In genomic region chr2:28598484-28598883, GRCh38 we compare ENCODE assay signal across 16 cellular contexts.
DNase-seq lines count a peak whose midpoint lies in the region; ATAC-seq and TF ChIP-seq lines count a peak whose summit lies in the region.
"Had no signal": no experiment of that assay in that cellular context is flagged by ENCODE, and none has a peak within 500 bp of the region (broad histone marks: within the 10 kb centered on the region; RNA-seq: fewer than 3 reads in every experiment).

No MANE protein-coding gene starts in this region.

- H3K23ac ChIP-seq in IMR-90 (ENCODE audit: low read depth, low read length), result no peak overlapping the region

- peaks cover 5% of the 10 kb centered on the region for H3K9me1 ChIP-seq in IMR-90 (ENCODE audit: insufficient read depth, low read length)

- ATAC-seq in CD4-positive, CD25-positive, alpha-beta regulatory T cell (ENCODE audit: low read depth in 2 of 2), result no peak
- ATAC-seq in IMR-90 (ENCODE audit: low read depth) (no peak), GM18868 (IDR thresholded peaks at IDR 0.05; ENCODE audit: unreplicated experiment) (no peak)

- H4K5ac ChIP-seq in IMR-90 (ENCODE audit: low read depth, low read length), result no peak overlapping the region

- CTCF ChIA-PET in IMR-90 (lab: Yijun Ruan, JAX), result interaction anchor here (1.1 kb wide), 1 partner anchor 32 kb away, joined by 4 read pairs; no protein-coding TSS in a partner anchor

- H3K56ac ChIP-seq in IMR-90 (ENCODE audit: extremely low read depth, insufficient read depth, low read length), result no peak overlapping the region

- no peak overlapping the region for H2BK5ac ChIP-seq in IMR-90 (ENCODE audit: low read depth, low read length, poor library complexity, severe bottlenecking)

- peak overlapping the region; percentile 53; the same call in 1 of the 2 replicates for H2BK20ac ChIP-seq in IMR-90 (ENCODE audit: low read depth, low read length)

- TF ChIP-seq CTCF in IMR-90 (conservative IDR thresholded peaks at IDR 0.05; ENCODE audit: low read depth, low read length) (no peak), esophagus muscularis mucosa (IDR thresholded peaks at IDR 0.05) (no peak), spleen (IDR thresholded peaks at IDR 0.05 in 8 of 11, conservative IDR thresholded peaks at IDR 0.05 in 3 of 11) (no peak)

- no peak overlapping the region for H3K4ac ChIP-seq in IMR-90 (ENCODE audit: low read depth, low read length)

- in situ Hi-C loops in IMR-90 (cut with MboI; ENCODE audit: low sequenced_read_pairs), result loop anchor here (25.0 kb wide), 1 partner anchor 314 kb away; no protein-coding TSS in a partner anchor

- no peaks in the 10 kb centered on the region for H3K27me3 Mint-ChIP-seq in CD4-positive, CD25-positive, alpha-beta regulatory T cell
- H3K27me3 Mint-ChIP-seq: IgD-negative memory B cell had no signal

- no peak overlapping the region for H3K18ac ChIP-seq in IMR-90 (ENCODE audit: low read depth, low read length)

- DNase-seq in CD4-positive, CD25-positive, alpha-beta regulatory T cell, result no peak
- DNase-seq in IMR-90 (no peak), esophagus muscularis mucosa (ENCODE audit: extremely low spot score) (no peak), spleen (peak; percentile 36), NAMALWA (ENCODE audit: low spot score) (no peak)
- DNase-seq in activated CD8-positive, alpha-beta memory T cell treated with anti-CD3 and anti-CD28 coated beads for 24 hours, result no peak
- DNase-seq: GM23248, NCI-H1105 treated with DMSO at 0.1 percent for 48 hours, NCI-H1694 treated with DMSO at 0.1 percent for 48 hours, NCI-H2107, NCI-H2227 treated with DMSO at 0.1 percent for 48 hours, NCI-H524 treated with DMSO at 0.1 percent for 48 hours, Peyer's patch, SHP77 treated with DMSO at 0.1 percent for 48 hours had no signal

- H4K91ac ChIP-seq in IMR-90 (ENCODE audit: insufficient read depth, low read depth, low read length), result no peak overlapping the region

- no peak overlapping the region for H3K9ac ChIP-seq in IMR-90 (ENCODE audit: low read depth, low read length)
- H3K9ac ChIP-seq: GM23248 had no signal

- H4K20me1 ChIP-seq in IMR-90 (ENCODE audit: insufficient read depth, low read length), result no peaks in the 10 kb centered on the region

- H3K4me3 ChIP-seq in CD4-positive, CD25-positive, alpha-beta regulatory T cell (ENCODE audit: low read depth, low read length), result no peak overlapping the region
- H3K4me3 ChIP-seq in IMR-90 (ENCODE audit: insufficient read depth, low read depth, low read length), result no peak overlapping the region
- H3K4me3 ChIP-seq in esophagus muscularis mucosa, result no peak overlapping the region
- H3K4me3 ChIP-seq in spleen, result no peak overlapping the region
- H3K4me3 ChIP-seq: GM23248, Peyer's patch had no signal

- 100% methylated on average over 2 of the region's 7 CpGs; no CpG with 5 or more reads in 1 of the 2 experiments for WGBS in IMR-90 (ENCODE audit: extremely low coverage in 2 of 2, insufficient read length in 1 of 2), 2 experiments
- WGBS in esophagus muscularis mucosa, result 62% methylated on average over 7 of the region's 7 CpGs
- WGBS in spleen, 5 donors, result 85 to 96% (median 93%) methylated on average over 7 of the region's 7 CpGs

- H3K36me3 Mint-ChIP-seq in CD4-positive, CD25-positive, alpha-beta regulatory T cell, result no peaks in the 10 kb centered on the region

- TF ChIP-seq EP300 in esophagus muscularis mucosa (IDR thresholded peaks at IDR 0.05), result peak; percentile 50

- H3K14ac ChIP-seq in IMR-90 (replicated peaks; ENCODE audit: low read depth, low read length), result no peak overlapping the region

- no TSS peak for BruUV-seq in IMR-90 (replicated peaks; lab: Mats Ljungman, UMichigan)

- no peak overlapping the region for H2BK120ac ChIP-seq in IMR-90 (ENCODE audit: low read depth, low read length)

- POLR2A ChIA-PET in IMR-90 (lab: Charles Lee; ENCODE audit: unreplicated experiment), result no interaction called here

- no peak overlapping the region for H3K4me2 ChIP-seq in IMR-90 (ENCODE audit: low read depth, low read length)

- H3K27ac ChIP-seq in CD4-positive, CD25-positive, alpha-beta regulatory T cell (ENCODE audit: insufficient read depth, low read length, poor library complexity, severe bottlenecking), result no peak overlapping the region
- H3K27ac ChIP-seq in IMR-90 (ENCODE audit: insufficient read depth, low read length), result no peak overlapping the region
- peak overlapping the region; percentile 85 to 94 (median 92) for H3K27ac ChIP-seq in esophagus muscularis mucosa (replicated peaks in 1 of 4)
- H3K27ac ChIP-seq in spleen, result no peak overlapping the region
- H3K27ac ChIP-seq: GM23248, Peyer's patch had no signal

- peaks cover 10 to 26% (median 18%) of the 10 kb centered on the region in 4 donors for H3K4me1 Mint-ChIP-seq in CD4-positive, CD25-positive, alpha-beta regulatory T cell

- dilution Hi-C loops in IMR-90 (cut with HindIII; ENCODE audit: low sequenced_read_pairs, unreplicated experiment), result no loop called here

- no peak overlapping the region for H3K4me3 Mint-ChIP-seq in CD4-positive, CD25-positive, alpha-beta regulatory T cell
- H3K4me3 Mint-ChIP-seq: IgD-negative memory B cell had no signal

- H3K27ac Mint-ChIP-seq in CD4-positive, CD25-positive, alpha-beta regulatory T cell, result peak overlapping the region in 2 of 3 donors; percentile 65 to 85

- no peak for TF ChIP-seq RAD21 in IMR-90 (IDR thresholded peaks at IDR 0.05; ENCODE audit: low read length)

- TF ChIP-seq POLR2A in IMR-90 (IDR thresholded peaks at IDR 0.05; ENCODE audit: low read depth, low read length) (no peak), esophagus muscularis mucosa (IDR thresholded peaks at IDR 0.05; ENCODE audit: low read depth) (no peak), spleen (IDR thresholded peaks at IDR 0.05) (no peak)

- no peaks in the 10 kb centered on the region for H3K9me3 ChIP-seq in CD4-positive, CD25-positive, alpha-beta regulatory T cell (ENCODE audit: control insufficient read depth in 2 of 2, low read length in 2 of 2)
- H3K9me3 ChIP-seq in IMR-90 (ENCODE audit: control insufficient read depth, insufficient read depth, low read length) (no peaks in the 10 kb centered on the region), esophagus muscularis mucosa (no peaks in the 10 kb centered on the region), spleen (no peaks in the 10 kb centered on the region)
- H3K9me3 ChIP-seq: Peyer's patch had no signal

- peak overlapping the region; percentile 92; the same call in 2 of the 3 replicates for H2BK15ac ChIP-seq in IMR-90 (ENCODE audit: low read depth, low read length)

- peaks cover 16% of the 10 kb centered on the region for H3K4me1 ChIP-seq in CD4-positive, CD25-positive, alpha-beta regulatory T cell (ENCODE audit: control insufficient read depth, insufficient read depth, low read length, poor library complexity, severe bottlenecking)
- peaks cover 5% of the 10 kb centered on the region for H3K4me1 ChIP-seq in IMR-90 (ENCODE audit: control insufficient read depth, insufficient read depth, low read length)
- H3K4me1 ChIP-seq in esophagus muscularis mucosa, result peaks cover 34 to 64% (median 60%) of the 10 kb centered on the region in 4 donors
- H3K4me1 ChIP-seq in spleen, result peaks cover 9 to 51% (median 16%) of the 10 kb centered on the region in 6 donors

- H3K27me3 ChIP-seq in CD4-positive, CD25-positive, alpha-beta regulatory T cell (ENCODE audit: control insufficient read depth, insufficient read depth, low read length), result no peaks in the 10 kb centered on the region
- H3K27me3 ChIP-seq in IMR-90 (ENCODE audit: control insufficient read depth, insufficient read depth, low read length) (no peaks in the 10 kb centered on the region), esophagus muscularis mucosa (no peaks in the 10 kb centered on the region), spleen (replicated peaks in 1 of 7) (no peaks in the 10 kb centered on the region)
- H3K27me3 ChIP-seq: Peyer's patch had no signal

- H3K9me3 Mint-ChIP-seq in CD4-positive, CD25-positive, alpha-beta regulatory T cell, result no peaks in the 10 kb centered on the region

- intact Hi-C loops in IMR-90 (cut with micrococcal nuclease) (no loop called here), esophagus muscularis mucosa (cut with DNase I) (loop anchor here (5.0 kb wide), 1 partner anchor 39 kb away; no protein-coding TSS in a partner anchor), spleen (cut with DNase I; ENCODE audit: low total_unique reads) (loop anchor here (10.0 kb wide), 1 partner anchor 156 kb away; the partner anchor contains the start of gene PPP1CB)

- no peak overlapping the region for H4K8ac ChIP-seq in IMR-90 (ENCODE audit: low read depth in 2 of 2, low read length in 2 of 2)

- peak overlapping the region; percentile 13; the same call in 1 of the 2 replicates for H2AK5ac ChIP-seq in IMR-90 (ENCODE audit: low read depth, low read length)

- H3K36me3 ChIP-seq in CD4-positive, CD25-positive, alpha-beta regulatory T cell (ENCODE audit: control insufficient read depth, insufficient read depth, low read length), result no peaks in the 10 kb centered on the region
- H3K36me3 ChIP-seq in IMR-90 (ENCODE audit: control insufficient read depth, insufficient read depth, low read length) (no peaks in the 10 kb centered on the region), esophagus muscularis mucosa (no peaks in the 10 kb centered on the region), spleen (no peaks in the 10 kb centered on the region)
- H3K36me3 ChIP-seq: Peyer's patch had no signal

- H2AFZ ChIP-seq in IMR-90 (replicated peaks; ENCODE audit: low read length, poor library complexity), result no peak overlapping the region
- H2AFZ ChIP-seq: GM23248 had no signal

- no peak overlapping the region for H2AK9ac ChIP-seq in IMR-90 (replicated peaks; ENCODE audit: low read depth, low read length, poor library complexity)

- peaks cover 0 to 10% of the 10 kb centered on the region in 2 experiments; a peak in 2 of 4 replicates for H3K79me1 ChIP-seq in IMR-90 (ENCODE audit: low read depth in 1 of 2, low read length in 2 of 2)

TF ChIP-seq in IMR-90, 13 proteins besides CTCF, POLR2A, EP300 and RAD21 (continues in another document):
- no peak for TF ChIP-seq SMC3 (IDR thresholded peaks at IDR 0.05; ENCODE audit: low read depth, low read length)
- TF ChIP-seq ELK1 (IDR thresholded peaks at IDR 0.05; ENCODE audit: borderline replicate concordance, low read depth, low read length), result no peak
- TF ChIP-seq MXI1 (IDR thresholded peaks at IDR 0.05; ENCODE audit: borderline replicate concordance, low read depth, low read length), result no peak
- no peak for TF ChIP-seq RCOR1 (IDR thresholded peaks at IDR 0.05; ENCODE audit: insufficient replicate concordance, low read length)

Comparison
In these comparisons a context has a peak if more than half of its experiments do, and no peak if none do; other contexts are left out.
1. H3K27ac ChIP-seq: peak in esophagus muscularis mucosa (4 of 4); none in CD4-positive, CD25-positive, alpha-beta regulatory T cell (single experiment), IMR-90 (single experiment) and spleen (0 of 8).